12 cellular contexts compared by ENCODE assay signal in the genomic region with DNA sequence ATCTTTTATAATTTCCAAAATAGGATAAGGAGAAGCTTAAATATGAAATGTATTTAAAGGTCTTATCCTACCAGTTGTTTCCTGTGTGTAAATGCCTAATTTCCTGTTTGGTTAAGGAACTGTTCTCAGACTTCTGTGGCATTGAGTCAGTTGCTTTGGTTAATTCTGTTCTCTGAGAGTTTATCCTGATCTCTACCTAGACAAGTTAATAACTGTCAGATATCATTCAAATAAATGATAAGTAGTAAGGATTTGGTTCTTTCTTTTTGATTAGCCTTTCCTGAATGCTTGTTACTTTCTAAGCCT. TPM values are rescaled to one million over a fixed set of nuclear protein-coding genes. Genes with fewer than 3 reads are reported as not detected.
DNase-seq lines count a peak whose midpoint lies in the region; ATAC-seq, FAIRE-seq and TF ChIP-seq lines count a peak whose summit lies in the region.
"Had no signal": no experiment of that assay in that cellular context is flagged by ENCODE, and none has a peak within 500 bp of the region (broad histone marks: within the 10 kb centered on the region; RNA-seq: fewer than 3 reads in every experiment).

No MANE protein-coding gene starts in this region.

- no peak overlapping the region for H3K4me3 ChIP-seq in heart left ventricle
- no peak overlapping the region for H3K4me3 ChIP-seq in Panc1 (ENCODE audit: low read depth in 2 of 2, low read length in 2 of 2)
- peak overlapping the region in 1 of 3 experiments; percentile 44 for H3K4me3 ChIP-seq in endothelial cell of umbilical vein (replicated peaks in 1 of 3; ENCODE audit: insufficient read depth in 1 of 3, low read depth in 1 of 3, low read length in 3 of 3)
- no peak overlapping the region for H3K4me3 ChIP-seq in subcutaneous abdominal adipose tissue (ENCODE audit: low read depth in 1 of 5, low read length in 5 of 5)
- no peak overlapping the region for H3K4me3 ChIP-seq in breast epithelium

- POLR2A ChIA-PET in Panc1 (lab: Charles Lee), result interaction anchor here (0.6 to 0.8 kb wide), 2 partner anchors 33 to 72 kb away, joined by 3 to 5 read pairs; no protein-coding TSS in a partner anchor
- POLR2A ChIA-PET in endothelial cell of umbilical vein (lab: Charles Lee), result interaction anchor here (1.2 to 2.6 kb wide), 5 partner anchors 22 to 60 kb away, joined by 3 to 39 read pairs (median 11); partner anchors contain the start of genes BTBD18, CTNND1 and SELENOH

- DNase-seq in heart left ventricle, result no peak
- no peak for DNase-seq in Right ventricle myocardium inferior (ENCODE audit: missing footprints)
- DNase-seq in Panc1 (ENCODE audit: low read depth, low spot score), result no peak
- peak; percentile 73 for DNase-seq in endothelial cell of umbilical vein (ENCODE audit: low read depth, low spot score)
- DNase-seq in omental fat pad (ENCODE audit: low spot score), result no peak
- DNase-seq in GM19239 (ENCODE audit: insufficient read length, low spot score), result no peak
- DNase-seq in breast epithelium (ENCODE audit: low spot score in 2 of 2), result no peak
- DNase-seq: activated T-cell treated with anti-CD3 and anti-CD28 coated beads for 4 hours had no signal

- TF ChIP-seq CTCF in heart left ventricle (IDR thresholded peaks at IDR 0.05) (no peak), Panc1 (IDR thresholded peaks at IDR 0.05) (no peak), endothelial cell of umbilical vein (IDR thresholded peaks at IDR 0.05; ENCODE audit: extremely low read depth in 1 of 2, insufficient read depth in 1 of 2, low read depth in 1 of 2, low read length in 2 of 2) (no peak), omental fat pad (IDR thresholded peaks at IDR 0.05) (no peak), breast epithelium (IDR thresholded peaks at IDR 0.05) (no peak)

- H3K9me3 ChIP-seq in heart left ventricle (no peaks in the 10 kb centered on the region), Panc1 (ENCODE audit: control insufficient read depth, insufficient read depth, low read depth, low read length) (no peaks in the 10 kb centered on the region), endothelial cell of umbilical vein (replicated peaks; ENCODE audit: control insufficient read depth, insufficient read depth, low read length) (no peaks in the 10 kb centered on the region), subcutaneous abdominal adipose tissue (ENCODE audit: control insufficient read depth in 5 of 5, low read length in 5 of 5) (no peaks in the 10 kb centered on the region), breast epithelium (no peaks in the 10 kb centered on the region)

- TF ChIP-seq POLR2A in heart left ventricle (IDR thresholded peaks at IDR 0.05), result no peak
- no peak for TF ChIP-seq POLR2A in endothelial cell of umbilical vein (IDR thresholded peaks at IDR 0.05; ENCODE audit: low read depth, low read length)
- TF ChIP-seq POLR2A in breast epithelium (IDR thresholded peaks at IDR 0.05), result no peak

- H3K27me3 ChIP-seq in heart left ventricle (no peaks in the 10 kb centered on the region), Panc1 (ENCODE audit: control insufficient read depth, insufficient read depth, low read length) (no peaks in the 10 kb centered on the region), endothelial cell of umbilical vein (ENCODE audit: control insufficient read depth in 2 of 2, insufficient read depth in 2 of 2, low read length in 2 of 2) (no peaks in the 10 kb centered on the region), subcutaneous abdominal adipose tissue (ENCODE audit: control insufficient read depth in 5 of 5, insufficient read depth in 4 of 5, low read length in 5 of 5) (no peaks in the 10 kb centered on the region), breast epithelium (no peaks in the 10 kb centered on the region)

- peak overlapping the region; percentile 55 for H3K9ac ChIP-seq in endothelial cell of umbilical vein (replicated peaks; ENCODE audit: extremely low read depth, insufficient read depth, low read length)
- H3K9ac ChIP-seq in subcutaneous abdominal adipose tissue (ENCODE audit: low read length in 5 of 5), result no peak overlapping the region

- peak overlapping the region; percentile 96 for H3K4me2 ChIP-seq in endothelial cell of umbilical vein (ENCODE audit: insufficient read depth, low read length)

- intact Hi-C loops in heart left ventricle (cut with DNase I), result loop anchor here in 7 of 10 donors (2.0 to 10.0 kb wide), 10 partner anchors 38 to 714 kb away; partner anchors contain the start of genes BTBD18 (in 3 of the 7), CTNND1 (in 2 of the 7), MED19 (in 1 of the 7) and TMX2 (in 1 of the 7)
- intact Hi-C loops in Right ventricle myocardium inferior (cut with DNase I), result loop anchor here (2.0 kb wide), 2 partner anchors 38 to 50 kb away; partner anchors contain the start of gene BTBD18
- intact Hi-C loops in Panc1 (cut with micrococcal nuclease; ENCODE audit: unreplicated experiment), result no loop called here
- intact Hi-C loops in endothelial cell of umbilical vein (cut with micrococcal nuclease), result loop anchor here (10.0 kb wide), 1 partner anchor 136 kb away; the partner anchor contains the start of gene ZDHHC5
- intact Hi-C loops in breast epithelium (cut with DNase I; ENCODE audit: low total_unique reads), result loop anchor here (10.0 kb wide), 1 partner anchor 1374 kb away; the partner anchor contains the start of gene DTX4

- H3K79me2 ChIP-seq in endothelial cell of umbilical vein (ENCODE audit: control insufficient read depth, insufficient read depth, low read length), result peaks cover 71% of the 10 kb centered on the region

- dilution Hi-C loops in endothelial cell of umbilical vein (cut with MboI; ENCODE audit: extremely low pct_ligation_motif_present, low sequenced_read_pairs), result loop anchor here (10.0 kb wide), 1 partner anchor 116 kb away; no protein-coding TSS in a partner anchor

- peak; percentile 54 for FAIRE-seq in endothelial cell of umbilical vein (lab: Jason Lieb, UNC)
- no peak for FAIRE-seq in GM19239 (lab: Jason Lieb, UNC)
- FAIRE-seq: colon had no signal

- CTCF ChIA-PET in Panc1 (lab: Charles Lee), result interaction anchor here (0.5 to 2.7 kb wide), 5 partner anchors 40 to 64 kb away, joined by 4 to 34 read pairs (median 4); partner anchors contain the start of genes BTBD18, CTNND1 and SELENOH
- CTCF ChIA-PET in endothelial cell of umbilical vein (lab: Charles Lee), result interaction anchor here (0.9 to 6.6 kb wide), 34 partner anchors 9 to 713 kb away, joined by 3 to 375 read pairs (median 6); partner anchors contain the start of genes BTBD18, CTNND1, MED19 and SELENOH

- no peaks in the 10 kb centered on the region for H3K9me1 ChIP-seq in endothelial cell of umbilical vein (replicated peaks; ENCODE audit: control insufficient read depth, extremely low read depth, insufficient read depth, low read length)

- peaks cover 10% of the 10 kb centered on the region for H4K20me1 ChIP-seq in endothelial cell of umbilical vein (replicated peaks; ENCODE audit: control insufficient read depth, extremely low read depth, insufficient read depth, low read length)

- H3K4me1 ChIP-seq in heart left ventricle (peaks cover 11 to 75% (median 45%) of the 10 kb centered on the region in 12 donors), Panc1 (ENCODE audit: control insufficient read depth, insufficient read depth, low read length) (peaks cover 33% of the 10 kb centered on the region), endothelial cell of umbilical vein (ENCODE audit: control insufficient read depth, extremely low read depth, insufficient read depth, low read length) (peaks cover 37% of the 10 kb centered on the region), subcutaneous abdominal adipose tissue (ENCODE audit: control insufficient read depth in 5 of 5, insufficient read depth in 5 of 5, low read length in 5 of 5) (peaks cover 5 to 55% (median 30%) of the 10 kb centered on the region in 5 donors), breast epithelium (peaks cover 7 to 17% of the 10 kb centered on the region in 2 donors)

- H3K27ac ChIP-seq in heart left ventricle (peak overlapping the region in 10 of 12 donors; percentile 17 to 81 (median 62)), Panc1 (ENCODE audit: low read length) (peak overlapping the region; percentile 88; the same call in 1 of the 2 replicates), endothelial cell of umbilical vein (ENCODE audit: insufficient read depth, low read depth, low read length) (peak overlapping the region; percentile 85), subcutaneous abdominal adipose tissue (ENCODE audit: low read depth, low read length) (peak overlapping the region; percentile 16), breast epithelium (peak overlapping the region in 1 of 2 donors; percentile 83)

- H3K36me3 ChIP-seq in heart left ventricle (peaks cover 5 to 85% (median 73%) of the 10 kb centered on the region in 9 donors), Panc1 (ENCODE audit: control insufficient read depth, insufficient read depth, low read length) (peaks cover 32% of the 10 kb centered on the region), endothelial cell of umbilical vein (ENCODE audit: control insufficient read depth in 2 of 2, extremely low read depth in 1 of 2, insufficient read depth in 2 of 2, low read length in 2 of 2) (peaks cover 37 to 41% of the 10 kb centered on the region in 2 experiments), subcutaneous abdominal adipose tissue (ENCODE audit: control insufficient read depth in 5 of 5, insufficient read depth in 5 of 5, low read length in 5 of 5) (peaks cover 23 to 65% (median 56%) of the 10 kb centered on the region in 5 donors), breast epithelium (peaks cover 18% of the 10 kb centered on the region)

- no peak overlapping the region for H2AFZ ChIP-seq in endothelial cell of umbilical vein (ENCODE audit: low read depth, low read length)

- ATAC-seq in heart left ventricle, result no peak
- no peak for ATAC-seq in Right ventricle myocardium inferior
- ATAC-seq in Panc1, result no peak
- ATAC-seq in omental fat pad (ENCODE audit: low FRiP score), result no peak

- BruUV-seq in Panc1 (replicated peaks; lab: Mats Ljungman, UMichigan), result no TSS peak
- no TSS peak for BruUV-seq in endothelial cell of umbilical vein (replicated peaks; lab: Mats Ljungman, UMichigan)

- in situ Hi-C loops in Panc1 (cut with HindIII; ENCODE audit: low pct_unique_long_range_greater_than_20kb, low sequenced_read_pairs), result no loop called here

RNA-seq across cellular contexts. Expression of gene CTNND1, which starts 39.5 kb away (rescaled TPM):
- total RNA-seq in heart left ventricle (100 to 1,000 TPM in 1 of 9 donors, 10 to 100 TPM in 8; 51.4 to 105 (median 60.8) TPM), Right ventricle myocardium inferior (67.0 TPM), Panc1 (2021; ENCODE audit: unreplicated experiment) (189 TPM), endothelial cell of umbilical vein (268 and 285 TPM in 2 replicates), omental fat pad (100 to 1,000 TPM in 2 of 4 donors, 10 to 100 TPM in 2; 85.5 to 174 (median 105) TPM), breast epithelium (100 to 1,000 TPM in 2 of 3 donors, 10 to 100 TPM in 1; 82.1 to 259 (median 175) TPM)
- polyA plus RNA-seq in heart left ventricle (10 to 100 TPM; 19.7 to 40.3 TPM), endothelial cell of umbilical vein (132 and 152 TPM in 2 replicates)
- 184 TPM for polyA plus RNA-seq in Panc1 (2012; ENCODE audit: insufficient read length)
- 127 TPM in 2 replicates for polyA plus RNA-seq in endothelial cell of umbilical vein (2011; cell fraction: cytosol; rRNA removed)
- 222 and 251 TPM in 2 replicates for polyA plus RNA-seq in endothelial cell of umbilical vein (2011; cell fraction: nucleus; rRNA removed)
- polyA plus RNA-seq in endothelial cell of umbilical vein (2012), result 181 and 184 TPM in 2 replicates
- polyA minus RNA-seq in endothelial cell of umbilical vein, result 814 and 870 TPM in 2 replicates
- 56.8 TPM for polyA minus RNA-seq in endothelial cell of umbilical vein (2011; cell fraction: cytosol; rRNA and poly(A)+ RNA removed)
- polyA minus RNA-seq in endothelial cell of umbilical vein (2011; cell fraction: nucleus; rRNA and poly(A)+ RNA removed), result 301 and 360 TPM in 2 replicates

RNA-seq across cellular contexts. Expression of gene BTBD18, which starts 49.5 kb away (rescaled TPM):
- total RNA-seq in heart left ventricle (not detected), Right ventricle myocardium inferior (not detected), Panc1 (2021; ENCODE audit: unreplicated experiment) (not detected), endothelial cell of umbilical vein (not detected in 2 replicates), omental fat pad (not detected), breast epithelium (not detected)
- polyA plus RNA-seq in heart left ventricle (under 1 TPM in 1 of 2 donors, not detected in 1; 0.11 TPM), endothelial cell of umbilical vein (not detected in 2 replicates)
- polyA plus RNA-seq in Panc1 (2012; ENCODE audit: insufficient read length), result not detected
- polyA plus RNA-seq in endothelial cell of umbilical vein (2011; cell fraction: cytosol; rRNA removed), result not detected in 2 replicates
- polyA plus RNA-seq in endothelial cell of umbilical vein (2011; cell fraction: nucleus; rRNA removed), result not detected in 2 replicates
- 0.07 TPM in 1 of 2 replicates, not detected in the other for polyA plus RNA-seq in endothelial cell of umbilical vein (2012)
- polyA minus RNA-seq in endothelial cell of umbilical vein, result not detected in 2 replicates
- not detected for polyA minus RNA-seq in endothelial cell of umbilical vein (2011; cell fraction: cytosol; rRNA and poly(A)+ RNA removed)
- not detected in 2 replicates for polyA minus RNA-seq in endothelial cell of umbilical vein (2011; cell fraction: nucleus; rRNA and poly(A)+ RNA removed)
- total RNA-seq: mammary epithelial cell, sciatic nerve had no signal
- polyA plus RNA-seq: mammary epithelial cell had no signal

RNA-seq across cellular contexts. Expression of gene SELENOH, which starts 59.8 kb away (rescaled TPM):
- total RNA-seq in heart left ventricle (100 to 1,000 TPM in 1 of 9 donors, 10 to 100 TPM in 8; 56.8 to 134 (median 85.7) TPM), Right ventricle myocardium inferior (72.9 TPM), Panc1 (2021; ENCODE audit: unreplicated experiment) (112 TPM), endothelial cell of umbilical vein (161 and 167 TPM in 2 replicates), omental fat pad (100 to 1,000 TPM; 101 to 123 (median 113) TPM), breast epithelium (100 to 1,000 TPM in 2 of 3 donors, 10 to 100 TPM in 1; 84.3 to 153 (median 153) TPM)
- polyA plus RNA-seq in heart left ventricle (100 to 1,000 TPM in 1 of 2 donors, 10 to 100 TPM in 1; 68.8 to 116 TPM), endothelial cell of umbilical vein (218 and 247 TPM in 2 replicates)
- 115 TPM for polyA plus RNA-seq in Panc1 (2012; ENCODE audit: insufficient read length)
- 118 and 162 TPM in 2 replicates for polyA plus RNA-seq in endothelial cell of umbilical vein (2011; cell fraction: cytosol; rRNA removed)
- 66.1 and 97.0 TPM in 2 replicates for polyA plus RNA-seq in endothelial cell of umbilical vein (2011; cell fraction: nucleus; rRNA removed)
- polyA plus RNA-seq in endothelial cell of umbilical vein (2012), result 120 and 149 TPM in 2 replicates
- polyA minus RNA-seq in endothelial cell of umbilical vein, result 21.4 and 25.1 TPM in 2 replicates
- polyA minus RNA-seq in endothelial cell of umbilical vein (2011; cell fraction: cytosol; rRNA and poly(A)+ RNA removed), result 41.6 TPM
- polyA minus RNA-seq in endothelial cell of umbilical vein (2011; cell fraction: nucleus; rRNA and poly(A)+ RNA removed), result 26.5 and 33.3 TPM in 2 replicates
